In genomic region chr9:5146241-5146640, GRCh38 we compare ENCODE assay signal across 23 cellular contexts. TPM values are rescaled to one million over a fixed set of nuclear protein-coding genes. Genes with fewer than 3 reads are reported as not detected.
"Had no signal": no experiment of that assay in that cellular context is flagged by ENCODE, and none has a peak within 500 bp of the region (broad histone marks: within the 10 kb centered on the region; RNA-seq: fewer than 3 reads in every experiment).

No MANE protein-coding gene starts in this region.

- DNase-seq: KBM-7, MV-4-11, NCI-H1048, NCI-H1105, NCI-H1417, NCI-H1436 treated with DMSO at 0.1 percent for 48 hours, NCI-H1694, NCI-H187 treated with DMSO at 0.1 percent for 48 hours, NCI-H2029 treated with DMSO at 0.1 percent for 48 hours, NCI-H2171 treated with DMSO at 0.1 percent for 48 hours, NCI-H345, NCI-H446 treated with DMSO at 0.1 percent for 48 hours, NCI-H510A treated with DMSO at 0.1 percent for 48 hours, NCI-H526, RPMI8226, SHP77, SK-N-SH, SW 1271 had no signal

- H3K9me2 ChIP-seq: SK-N-SH had no signal

- FAIRE-seq: RCC 7860 had no signal

- H3K4me2 ChIP-seq: SK-N-SH had no signal

- H3K9ac ChIP-seq: SK-N-SH had no signal

- H3K9me3 ChIP-seq: SK-N-SH had no signal

RNA-seq across cellular contexts. Expression of gene INSL6, which starts 39.2 kb away (rescaled TPM):
- total RNA-seq: HT-29, LHCN-M2, MCF 10A, SK-MEL-5 had no signal
- polyA plus RNA-seq: SK-N-SH had no signal
